ENCODE assay signal across 9 cellular contexts in genomic region chr20:13501500-13501899, GRCh38.
"Had no signal": no experiment of that assay in that cellular context is flagged by ENCODE, and none has a peak within 500 bp of the region (broad histone marks: within the 10 kb centered on the region; RNA-seq: fewer than 3 reads in every experiment).

No MANE protein-coding gene starts in this region.

- H3K27ac Mint-ChIP-seq: HFFc6, IgD-negative memory B cell had no signal

- H3K27ac ChIP-seq: GM23248 had no signal

- H3K27me3 Mint-ChIP-seq: IgD-negative memory B cell had no signal

- FAIRE-seq: HepG2 had no signal

- H3K4me3 ChIP-seq: GM23248, HAP-1 had no signal

- H3K9ac ChIP-seq: GM23248 had no signal

- H3K36me3 ChIP-seq: HAP-1 had no signal

- ATAC-seq: HCT116, HepG2 had no signal

- H3K4me3 Mint-ChIP-seq: HFFc6, IgD-negative memory B cell had no signal

- H3K4me1 ChIP-seq: HAP-1 had no signal

- DNase-seq: GM23248, GOT3, H7, HFFc6, KG1 had no signal
